In the genomic region with DNA sequence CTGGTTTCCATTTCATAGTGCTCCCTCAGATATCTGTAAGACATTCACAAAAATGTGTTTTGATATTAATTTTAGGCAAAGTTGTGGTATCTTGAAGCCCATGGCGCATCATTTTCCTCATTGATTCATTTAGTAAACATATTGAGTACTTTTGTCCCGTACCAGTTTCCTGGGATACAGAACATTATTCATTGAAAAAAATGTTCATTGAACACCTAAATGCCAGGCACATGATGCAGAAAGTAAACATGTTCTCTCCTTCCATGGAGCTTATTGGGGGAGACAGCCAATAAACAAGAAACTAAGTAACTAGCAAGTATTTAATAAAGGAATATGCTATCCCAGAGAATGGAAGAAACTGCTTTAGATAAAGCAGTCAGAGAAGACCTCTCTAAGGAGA, we compare ENCODE assay signal across 24 cellular contexts.
DNase-seq lines count a peak whose midpoint lies in the region; ATAC-seq, FAIRE-seq and TF ChIP-seq lines count a peak whose summit lies in the region.
"Had no signal": no experiment of that assay in that cellular context is flagged by ENCODE, and none has a peak within 500 bp of the region (broad histone marks: within the 10 kb centered on the region; RNA-seq: fewer than 3 reads in every experiment).

No MANE protein-coding gene starts in this region.

- peaks cover 15% of the 10 kb centered on the region for H3F3A ChIP-seq in PC-3 (ENCODE audit: low read length, unreplicated experiment)

- H3K36me3 ChIP-seq in ACC112 (ENCODE audit: insufficient read depth, low read length), result peaks cover 3% of the 10 kb centered on the region; the same call in 1 of the 2 replicates
- H3K36me3 ChIP-seq in PC-3 (ENCODE audit: low read depth, low read length), result no peaks in the 10 kb centered on the region
- H3K36me3 ChIP-seq in GM12878 (ENCODE audit: control insufficient read depth in 2 of 2, insufficient read depth in 2 of 2, low read length in 1 of 2), result peaks cover 9 to 24% of the 10 kb centered on the region in 2 experiments
- H3K36me3 ChIP-seq: BE2C, HAP-1 had no signal

- peak overlapping the region; percentile 69 for H3K9ac ChIP-seq in PC-3 (ENCODE audit: low read length)
- no peak overlapping the region for H3K9ac ChIP-seq in GM12878 (ENCODE audit: control insufficient read depth, insufficient read depth, low read length)
- H3K9ac ChIP-seq: BLaER1 treated with 17β-estradiol and CSF1 and Interleukin-3, amounts not matched to agents 10 nM and 100 nM had no signal

- H3K4me1 ChIP-seq in ACC112 (ENCODE audit: control insufficient read depth, insufficient read depth, low read length, unreplicated experiment) (peaks cover 50% of the 10 kb centered on the region), PC-3 (ENCODE audit: insufficient read depth, low read length) (peaks cover 58% of the 10 kb centered on the region), GM12878 (ENCODE audit: control insufficient read depth, insufficient read depth, low read length) (no peaks in the 10 kb centered on the region)
- H3K4me1 ChIP-seq: BE2C, HAP-1 had no signal

- H3K79me2 ChIP-seq in ACC112 (ENCODE audit: control insufficient read depth, insufficient read depth, low read length, unreplicated experiment) (peaks cover 4% of the 10 kb centered on the region), PC-3 (ENCODE audit: low read length) (peaks cover 9% of the 10 kb centered on the region; the same call in 1 of the 2 replicates), GM12878 (ENCODE audit: control insufficient read depth, insufficient read depth, low read length) (no peaks in the 10 kb centered on the region)

- TF ChIP-seq RAD21 in GM12878 (IDR thresholded peaks at IDR 0.05; ENCODE audit: insufficient read depth, low read depth, low read length), result no peak

- SMC1A ChIA-PET in GM12878 (lab: Charles Lee; ENCODE audit: uncharacterized antibody, unreplicated experiment), result interaction anchor here (0.9 to 2.1 kb wide), 4 partner anchors 12 to 142 kb away, joined by 3 to 9 read pairs (median 3); no protein-coding TSS in a partner anchor

- peak overlapping the region; percentile 58 for H3K4me2 ChIP-seq in PC-3 (ENCODE audit: low read length)
- no peak overlapping the region for H3K4me2 ChIP-seq in GM12878 (ENCODE audit: control insufficient read depth, insufficient read depth)
- H3K4me2 ChIP-seq: BLaER1 treated with 17β-estradiol and CSF1 and Interleukin-3, amounts not matched to agents 10 nM and 100 nM had no signal

- POLR2A ChIA-PET in PC-3 (lab: Charles Lee; ENCODE audit: unreplicated experiment) (no interaction called here), GM12878 (lab: Charles Lee) (no interaction called here)

- no TSS peak for BruUV-seq in PC-3 (replicated peaks; lab: Mats Ljungman, UMichigan)
- BruUV-seq in GM12878 (replicated peaks; lab: Mats Ljungman, UMichigan), result TSS peak; percentile 6

- H3K9me3 ChIP-seq in PC-3 (ENCODE audit: low read length), result no peaks in the 10 kb centered on the region
- H3K9me3 ChIP-seq in GM12878 (replicated peaks; ENCODE audit: control insufficient read depth, insufficient read depth, low read length), result no peaks in the 10 kb centered on the region
- H3K9me3 ChIP-seq: BE2C; BLaER1 treated with 17β-estradiol and CSF1 and Interleukin-3, amounts not matched to agents 10 nM and 100 nM; HAP-1 had no signal

- FAIRE-seq in GM12878 (lab: Jason Lieb, UNC), result no peak
- FAIRE-seq: A204.1, D721Med, GM12891, H54 had no signal

- ATAC-seq in PC-3 (peak; percentile 13; the same call in 1 of the 2 replicates), GM12878 (no peak)

- TF ChIP-seq POLR2A in GM12878 (IDR thresholded peaks at IDR 0.05; ENCODE audit: low read depth, low read length), result no peak

- no peak for TF ChIP-seq EP300 in GM12878 (IDR thresholded peaks at IDR 0.05; ENCODE audit: borderline replicate concordance in 1 of 2, control insufficient read depth in 1 of 2, low read depth in 2 of 2, low read length in 2 of 2)

- H3K9me2 ChIP-seq in PC-3 (replicated peaks; ENCODE audit: low read length), result no peaks in the 10 kb centered on the region

- RAD21 ChIA-PET in GM12878 (lab: Charles Lee; ENCODE audit: unreplicated experiment), result no interaction called here

- intact Hi-C loops in PC-3 (cut with micrococcal nuclease) (no loop called here), GM12878 (cut with micrococcal nuclease; ENCODE audit: unreplicated experiment) (no loop called here)

- in situ Hi-C loops in GM12878 (cut with MboI), result no loop called here

- TF ChIP-seq CTCF in PC-3 (conservative IDR thresholded peaks at IDR 0.05; ENCODE audit: low read depth, low read length) (no peak), GM12878 (IDR thresholded peaks at IDR 0.05 in 2 of 3, conservative IDR thresholded peaks at IDR 0.05 in 1 of 3; ENCODE audit: control insufficient read depth in 2 of 3, extremely low read depth in 1 of 3, insufficient read depth in 1 of 3, low read depth in 3 of 3, low read length in 3 of 3) (no peak)

- CTCF ChIA-PET in PC-3 (lab: Charles Lee), result no interaction called here
- CTCF ChIA-PET in GM12878 (lab: Yijun Ruan, JAX), result interaction anchor here (1.0 to 2.5 kb wide), 6 partner anchors 8 to 207 kb away, joined by 3 to 7 read pairs (median 3); no protein-coding TSS in a partner anchor

- peak; percentile 85 for DNase-seq in PC-3
- DNase-seq in GM12878 (ENCODE audit: low read depth, low spot score), result no peak
- no peak for DNase-seq in activated CD8-positive, alpha-beta memory T cell treated with anti-CD3 and anti-CD28 coated beads, Interleukin-2, amount 50 U/mL, for 48 hours
- no peak for DNase-seq in occipital lobe (lab: John Stamatoyannopoulos, UW)
- DNase-seq in stimulated activated CD4-positive, alpha-beta T cell treated with anti-CD3 and anti-CD28 coated beads, Interleukin-1b, Interleukin-23, amount 100 ng/mL, for 48 hours, result no peak
- DNase-seq: ACHN; AML-193; BE2C; CD4-positive, alpha-beta T cell; CD8-positive, alpha-beta memory T cell; DMS 273 treated with DMSO at 0.1 percent for 48 hours; DMS79; EL; GDM1; GOT3; HFFc6 had no signal

- H3K27ac ChIP-seq in ACC112 (ENCODE audit: low read depth, low read length), result peak overlapping the region; percentile 82; the same call in 1 of the 2 replicates
- peak overlapping the region; percentile 95 for H3K27ac ChIP-seq in PC-3 (ENCODE audit: low read length)
- no peak overlapping the region for H3K27ac ChIP-seq in GM12878 (ENCODE audit: control insufficient read depth, insufficient read depth)
- H3K27ac ChIP-seq: 22Rv1; BLaER1 treated with 17β-estradiol and CSF1 and Interleukin-3, amounts not matched to agents 10 nM and 100 nM had no signal

- WGBS in GM12878 (ENCODE audit: insufficient coverage, insufficient replicate concordance, low lambda C conversion rate, missing lambda C conversion rate), result 100% methylated on average over 2 of the region's 2 CpGs

- no peaks in the 10 kb centered on the region for H3K27me3 ChIP-seq in ACC112 (ENCODE audit: insufficient read depth, low read length)
- no peaks in the 10 kb centered on the region for H3K27me3 ChIP-seq in PC-3 (ENCODE audit: low read length)
- H3K27me3 ChIP-seq in GM12878 (replicated peaks in 1 of 2; ENCODE audit: control insufficient read depth in 2 of 2, insufficient read depth in 2 of 2, low read length in 1 of 2), result no peaks in the 10 kb centered on the region
- H3K27me3 ChIP-seq: BE2C; BLaER1 treated with 17β-estradiol and CSF1 and Interleukin-3, amounts not matched to agents 10 nM and 100 nM had no signal

- H4K20me1 ChIP-seq in PC-3 (ENCODE audit: low read length), result no peaks in the 10 kb centered on the region
- H4K20me1 ChIP-seq in GM12878 (ENCODE audit: control insufficient read depth, insufficient read depth), result no peaks in the 10 kb centered on the region; the same call in 1 of the 2 replicates
- H4K20me1 ChIP-seq: BLaER1 treated with 17β-estradiol and CSF1 and Interleukin-3, amounts not matched to agents 10 nM and 100 nM had no signal

- H3K4me3 ChIP-seq in ACC112 (ENCODE audit: low read depth, low read length) (peak overlapping the region; percentile 51), PC-3 (ENCODE audit: low read length) (peak overlapping the region; percentile 8; the same call in 1 of the 2 replicates), GM12878 (no peak overlapping the region)
- H3K4me3 ChIP-seq: BLaER1 treated with 17β-estradiol and CSF1 and Interleukin-3, amounts not matched to agents 10 nM and 100 nM; HAP-1 had no signal

- H2AFZ ChIP-seq in ACC112 (ENCODE audit: low read length, unreplicated experiment) (no peak overlapping the region), PC-3 (ENCODE audit: low read length) (no peak overlapping the region), GM12878 (ENCODE audit: control insufficient read depth, low read depth, low read length) (no peak overlapping the region)

TF ChIP-seq in GM12878, 131 proteins besides CTCF, POLR2A, EP300 and RAD21:
- no peak for TF ChIP-seq CBFB (IDR thresholded peaks at IDR 0.05; ENCODE audit: low read depth)
